ENCODE assay signal across 16 cellular contexts in genomic region chr18:36534154-36534688, GRCh38.
A peak's percentile ranks its signal among the peaks of the same experiment; 100 is the strongest.
DNase-seq lines count a peak whose midpoint lies in the region; ATAC-seq, FAIRE-seq and TF ChIP-seq lines count a peak whose summit lies in the region.
"Had no signal": no experiment of that assay in that cellular context is flagged by ENCODE, and none has a peak within 500 bp of the region (broad histone marks: within the 10 kb centered on the region; RNA-seq: fewer than 3 reads in every experiment).

No MANE protein-coding gene starts in this region.

- H4K20me1 ChIP-seq in astrocyte (ENCODE audit: insufficient read depth, low read length): peaks cover 4% of the 10 kb centered on the region

- H2AFZ ChIP-seq in astrocyte (ENCODE audit: low read depth, low read length): no peak overlapping the region

- no peaks in the 10 kb centered on the region for H3K27me3 ChIP-seq in CD4-positive, alpha-beta T cell (ENCODE audit: control insufficient read depth, insufficient read depth, low read length)
- H3K27me3 ChIP-seq in astrocyte (ENCODE audit: insufficient read depth, low read length) (no peaks in the 10 kb centered on the region), uterus (no peaks in the 10 kb centered on the region)
- no peaks in the 10 kb centered on the region for H3K27me3 ChIP-seq in naive thymus-derived CD4-positive, alpha-beta T cell (ENCODE audit: control insufficient read depth in 2 of 2, insufficient read depth in 2 of 2, low read length in 2 of 2)
- H3K27me3 ChIP-seq: BE2C had no signal

- H3K27me3 Mint-ChIP-seq in CD4-positive, alpha-beta T cell: no peaks in the 10 kb centered on the region
- H3K27me3 Mint-ChIP-seq in astrocyte (ENCODE audit: low read depth, unreplicated experiment): peaks cover 8% of the 10 kb centered on the region
- H3K27me3 Mint-ChIP-seq in naive thymus-derived CD4-positive, alpha-beta T cell: peaks cover 0 to 36% (median 6%) of the 10 kb centered on the region in 5 donors
- H3K27me3 Mint-ChIP-seq: dendritic cell treated with granulocyte-macrophage colony-stimulating factor and Interleukin-4, amounts not matched to agents 40 ng/mL and 50 ng/mL, for 4 days had no signal

- FAIRE-seq in astrocyte (lab: Jason Lieb, UNC): no peak
- FAIRE-seq: RCC 7860 had no signal

- POLR2A ChIA-PET in CD4-positive, alpha-beta T cell (lab: Charles Lee): no interaction called here
- POLR2A ChIA-PET in naive thymus-derived CD4-positive, alpha-beta T cell (lab: Charles Lee): interaction anchor here (0.5 kb wide), 1 partner anchor 756 kb away, joined by 3 read pairs; no protein-coding TSS in a partner anchor

- CTCF ChIA-PET in CD4-positive, alpha-beta T cell (lab: Charles Lee): no interaction called here
- CTCF ChIA-PET in naive thymus-derived CD4-positive, alpha-beta T cell (lab: Charles Lee): no interaction called here

- H3K4me1 ChIP-seq in astrocyte (ENCODE audit: insufficient read depth, low read length) (no peaks in the 10 kb centered on the region), uterus (no peaks in the 10 kb centered on the region)
- no peaks in the 10 kb centered on the region for H3K4me1 ChIP-seq in naive thymus-derived CD4-positive, alpha-beta T cell (ENCODE audit: control insufficient read depth in 2 of 2, insufficient read depth in 2 of 2, low read length in 2 of 2)
- H3K4me1 ChIP-seq: BE2C had no signal

- peaks cover 18% of the 10 kb centered on the region for H3K4me1 Mint-ChIP-seq in CD4-positive, alpha-beta T cell (ENCODE audit: low read depth)
- peaks cover 6% of the 10 kb centered on the region for H3K4me1 Mint-ChIP-seq in astrocyte (ENCODE audit: low read depth, unreplicated experiment)
- peaks cover 0 to 8% (median 0%) of the 10 kb centered on the region in 7 donors for H3K4me1 Mint-ChIP-seq in naive thymus-derived CD4-positive, alpha-beta T cell

- no peak for TF ChIP-seq CTCF in CD4-positive, alpha-beta T cell (IDR thresholded peaks at IDR 0.05)
- TF ChIP-seq CTCF in astrocyte (IDR thresholded peaks at IDR 0.05; ENCODE audit: insufficient read depth, low read depth, low read length) (no peak), uterus (IDR thresholded peaks at IDR 0.05) (no peak)

- H3K27ac Mint-ChIP-seq in CD4-positive, alpha-beta T cell: no peak overlapping the region
- no peak overlapping the region for H3K27ac Mint-ChIP-seq in astrocyte (ENCODE audit: unreplicated experiment)
- no peak overlapping the region for H3K27ac Mint-ChIP-seq in naive thymus-derived CD4-positive, alpha-beta T cell
- H3K27ac Mint-ChIP-seq: dendritic cell treated with granulocyte-macrophage colony-stimulating factor and Interleukin-4, amounts not matched to agents 40 ng/mL and 50 ng/mL, for 4 days had no signal

- H3K79me2 ChIP-seq in astrocyte (ENCODE audit: insufficient read depth, low read length): no peaks in the 10 kb centered on the region

- intact Hi-C loops in CD4-positive, alpha-beta T cell (cut with DNase I, micrococcal nuclease): no loop called here
- intact Hi-C loops in uterus (cut with DNase I; ENCODE audit: low total_unique reads): no loop called here
- intact Hi-C loops in naive thymus-derived CD4-positive, alpha-beta T cell (cut with micrococcal nuclease): no loop called here

- no peak overlapping the region for H3K4me2 ChIP-seq in astrocyte (ENCODE audit: low read length)

- no peaks in the 10 kb centered on the region for H3K9me3 Mint-ChIP-seq in CD4-positive, alpha-beta T cell
- no peaks in the 10 kb centered on the region for H3K9me3 Mint-ChIP-seq in astrocyte (ENCODE audit: unreplicated experiment)
- peaks cover 0 to 4% (median 0%) of the 10 kb centered on the region in 11 donors for H3K9me3 Mint-ChIP-seq in naive thymus-derived CD4-positive, alpha-beta T cell
- H3K9me3 Mint-ChIP-seq: dendritic cell treated with granulocyte-macrophage colony-stimulating factor and Interleukin-4, amounts not matched to agents 40 ng/mL and 50 ng/mL, for 4 days had no signal

- peak; percentile 56 for ATAC-seq in CD4-positive, alpha-beta T cell (ENCODE audit: poor library complexity)
- ATAC-seq in GM18868 (IDR thresholded peaks at IDR 0.05; ENCODE audit: unreplicated experiment) (peak; percentile 73), HG03095 (IDR thresholded peaks at IDR 0.05; ENCODE audit: unreplicated experiment) (peak; percentile 91), GM21515 (IDR thresholded peaks at IDR 0.05; ENCODE audit: unreplicated experiment) (no peak)
- ATAC-seq in naive thymus-derived CD4-positive, alpha-beta T cell: no peak
- ATAC-seq: sciatic nerve had no signal

- H3K4me3 Mint-ChIP-seq in CD4-positive, alpha-beta T cell: peak overlapping the region; percentile 17
- H3K4me3 Mint-ChIP-seq in astrocyte (ENCODE audit: unreplicated experiment): no peak overlapping the region
- H3K4me3 Mint-ChIP-seq in naive thymus-derived CD4-positive, alpha-beta T cell: no peak overlapping the region
- H3K4me3 Mint-ChIP-seq: dendritic cell treated with granulocyte-macrophage colony-stimulating factor and Interleukin-4, amounts not matched to agents 40 ng/mL and 50 ng/mL, for 4 days had no signal

- no peak overlapping the region for H3K27ac ChIP-seq in CD4-positive, alpha-beta T cell (ENCODE audit: low read depth, low read length)
- no peak overlapping the region for H3K27ac ChIP-seq in astrocyte (ENCODE audit: low read depth, low read length)
- H3K27ac ChIP-seq in uterus: no peak overlapping the region
- H3K27ac ChIP-seq in naive thymus-derived CD4-positive, alpha-beta T cell (ENCODE audit: low read depth, low read length): no peak overlapping the region

- H3K36me3 ChIP-seq in astrocyte (ENCODE audit: insufficient read depth, low read length) (no peaks in the 10 kb centered on the region), uterus (no peaks in the 10 kb centered on the region)
- no peaks in the 10 kb centered on the region for H3K36me3 ChIP-seq in naive thymus-derived CD4-positive, alpha-beta T cell (ENCODE audit: control insufficient read depth in 2 of 3, insufficient read depth in 3 of 3, low read length in 3 of 3)
- H3K36me3 ChIP-seq: BE2C had no signal

- peak in 1 of 10 experiments; percentile 8 for DNase-seq in CD4-positive, alpha-beta T cell
- DNase-seq in astrocyte (ENCODE audit: low read depth) (peak; percentile 50), uterus (no peak)
- DNase-seq in naive thymus-derived CD4-positive, alpha-beta T cell: no peak
- no peak for DNase-seq in activated CD8-positive, alpha-beta memory T cell treated with anti-CD3 and anti-CD28 coated beads for 24 hours
- DNase-seq: BE2C, HCEC 1CT, islet precursor cell, Kasumi-1, T1000 had no signal

- H3K9me3 ChIP-seq in CD4-positive, alpha-beta T cell (ENCODE audit: control insufficient read depth, low read length): no peaks in the 10 kb centered on the region
- H3K9me3 ChIP-seq in astrocyte (ENCODE audit: insufficient read depth, low read depth, low read length) (no peaks in the 10 kb centered on the region), uterus (no peaks in the 10 kb centered on the region)
- no peaks in the 10 kb centered on the region for H3K9me3 ChIP-seq in naive thymus-derived CD4-positive, alpha-beta T cell (ENCODE audit: control insufficient read depth in 2 of 3, low read length in 3 of 3)
- H3K9me3 ChIP-seq: BE2C had no signal

- TF ChIP-seq POLR2A in uterus (IDR thresholded peaks at IDR 0.05): no peak

- no peaks in the 10 kb centered on the region for H3K36me3 Mint-ChIP-seq in CD4-positive, alpha-beta T cell (ENCODE audit: low read depth)
- peaks cover 2% of the 10 kb centered on the region for H3K36me3 Mint-ChIP-seq in astrocyte (ENCODE audit: low read depth, unreplicated experiment)
- H3K36me3 Mint-ChIP-seq in naive thymus-derived CD4-positive, alpha-beta T cell: no peaks in the 10 kb centered on the region

- H3K9ac ChIP-seq in astrocyte (ENCODE audit: low read length): no peak overlapping the region

- no peak overlapping the region for H3K4me3 ChIP-seq in astrocyte (ENCODE audit: insufficient read depth, low read depth, low read length)
- no peak overlapping the region for H3K4me3 ChIP-seq in uterus
- H3K4me3 ChIP-seq in naive thymus-derived CD4-positive, alpha-beta T cell (ENCODE audit: low read length): no peak overlapping the region

Comparison
In these comparisons a context has a peak if more than half of its experiments do, and no peak if none do; other contexts are left out.
1. ATAC-seq: peak in CD4-positive, alpha-beta T cell (single experiment), GM18868 (single experiment) and HG03095 (single experiment); none in naive thymus-derived CD4-positive, alpha-beta T cell (single experiment) and GM21515 (single experiment).